ENCODE assay signal across 1 cellular context in the genomic region with DNA sequence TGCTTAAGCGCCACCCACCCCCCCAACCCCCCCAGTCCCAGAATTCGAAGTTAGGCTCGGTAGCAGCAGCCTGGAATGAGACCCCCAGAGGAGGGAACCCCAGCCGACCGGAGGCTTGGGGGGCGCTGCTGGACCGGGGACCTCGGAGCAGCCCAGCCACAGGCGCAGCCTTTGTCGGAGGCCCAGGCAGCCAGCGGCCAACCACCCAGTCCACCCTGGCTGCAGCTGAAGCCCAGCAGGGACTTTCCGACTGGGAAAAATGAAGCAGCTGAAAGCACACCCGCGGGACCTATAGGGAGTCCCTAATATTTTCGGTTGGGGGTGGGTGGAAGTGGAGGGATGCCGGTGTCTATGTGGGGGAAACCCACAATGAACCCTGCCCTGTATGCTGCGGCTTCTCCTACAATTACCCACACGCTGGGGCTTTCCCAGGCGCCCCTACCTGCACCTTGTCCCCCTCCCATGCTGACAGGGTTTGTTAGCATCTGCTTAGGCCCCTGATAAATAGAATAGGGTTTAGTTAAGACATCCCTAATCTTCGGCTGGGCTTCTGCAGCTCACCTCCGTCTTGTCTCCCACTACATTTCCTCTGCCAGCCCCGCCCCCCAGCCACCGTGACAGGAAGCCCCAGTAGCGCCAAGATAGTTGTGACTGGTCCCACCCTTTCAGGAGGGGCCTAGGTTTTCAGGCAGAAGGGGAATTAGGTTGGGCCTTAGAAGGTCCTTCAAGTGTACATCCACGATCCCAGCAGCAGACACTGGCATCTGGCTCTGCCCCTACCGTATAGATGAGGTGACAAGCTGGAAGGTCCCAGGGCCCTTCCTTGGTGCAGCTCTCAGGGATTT.
TF ChIP-seq lines count a peak whose summit lies in the region.

No MANE protein-coding gene starts in this region.

TF ChIP-seq in HEK293, 187 proteins besides CTCF, POLR2A, EP300 and RAD21 (continued from another document):
- TF ChIP-seq, protein P1, sequence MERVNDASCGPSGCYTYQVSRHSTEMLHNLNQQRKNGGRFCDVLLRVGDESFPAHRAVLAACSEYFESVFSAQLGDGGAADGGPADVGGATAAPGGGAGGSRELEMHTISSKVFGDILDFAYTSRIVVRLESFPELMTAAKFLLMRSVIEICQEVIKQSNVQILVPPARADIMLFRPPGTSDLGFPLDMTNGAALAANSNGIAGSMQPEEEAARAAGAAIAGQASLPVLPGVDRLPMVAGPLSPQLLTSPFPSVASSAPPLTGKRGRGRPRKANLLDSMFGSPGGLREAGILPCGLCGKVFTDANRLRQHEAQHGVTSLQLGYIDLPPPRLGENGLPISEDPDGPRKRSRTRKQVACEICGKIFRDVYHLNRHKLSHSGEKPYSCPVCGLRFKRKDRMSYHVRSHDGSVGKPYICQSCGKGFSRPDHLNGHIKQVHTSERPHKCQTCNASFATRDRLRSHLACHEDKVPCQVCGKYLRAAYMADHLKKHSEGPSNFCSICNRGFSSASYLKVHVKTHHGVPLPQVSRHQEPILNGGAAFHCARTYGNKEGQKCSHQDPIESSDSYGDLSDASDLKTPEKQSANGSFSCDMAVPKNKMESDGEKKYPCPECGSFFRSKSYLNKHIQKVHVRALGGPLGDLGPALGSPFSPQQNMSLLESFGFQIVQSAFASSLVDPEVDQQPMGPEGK (tag by site-specific recombination; IDR thresholded peaks at IDR 0.05), result peak; percentile 6; the same call in 1 of the 2 replicates
- TF ChIP-seq, protein P2, sequence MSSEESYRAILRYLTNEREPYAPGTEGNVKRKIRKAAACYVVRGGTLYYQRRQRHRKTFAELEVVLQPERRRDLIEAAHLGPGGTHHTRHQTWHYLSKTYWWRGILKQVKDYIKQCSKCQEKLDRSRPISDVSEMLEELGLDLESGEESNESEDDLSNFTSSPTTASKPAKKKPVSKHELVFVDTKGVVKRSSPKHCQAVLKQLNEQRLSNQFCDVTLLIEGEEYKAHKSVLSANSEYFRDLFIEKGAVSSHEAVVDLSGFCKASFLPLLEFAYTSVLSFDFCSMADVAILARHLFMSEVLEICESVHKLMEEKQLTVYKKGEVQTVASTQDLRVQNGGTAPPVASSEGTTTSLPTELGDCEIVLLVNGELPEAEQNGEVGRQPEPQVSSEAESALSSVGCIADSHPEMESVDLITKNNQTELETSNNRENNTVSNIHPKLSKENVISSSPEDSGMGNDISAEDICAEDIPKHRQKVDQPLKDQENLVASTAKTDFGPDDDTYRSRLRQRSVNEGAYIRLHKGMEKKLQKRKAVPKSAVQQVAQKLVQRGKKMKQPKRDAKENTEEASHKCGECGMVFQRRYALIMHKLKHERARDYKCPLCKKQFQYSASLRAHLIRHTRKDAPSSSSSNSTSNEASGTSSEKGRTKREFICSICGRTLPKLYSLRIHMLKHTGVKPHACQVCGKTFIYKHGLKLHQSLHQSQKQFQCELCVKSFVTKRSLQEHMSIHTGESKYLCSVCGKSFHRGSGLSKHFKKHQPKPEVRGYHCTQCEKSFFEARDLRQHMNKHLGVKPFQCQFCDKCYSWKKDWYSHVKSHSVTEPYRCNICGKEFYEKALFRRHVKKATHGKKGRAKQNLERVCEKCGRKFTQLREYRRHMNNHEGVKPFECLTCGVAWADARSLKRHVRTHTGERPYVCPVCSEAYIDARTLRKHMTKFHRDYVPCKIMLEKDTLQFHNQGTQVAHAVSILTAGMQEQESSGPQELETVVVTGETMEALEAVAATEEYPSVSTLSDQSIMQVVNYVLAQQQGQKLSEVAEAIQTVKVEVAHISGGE (tag by site-specific recombination; conservative IDR thresholded peaks at IDR 0.05; ENCODE audit: low read depth), result peak; percentile 25; the same call in 1 of the 2 replicates
- TF ChIP-seq MEIS1 (CRISPR knock-in tag; IDR thresholded peaks at IDR 0.05; ENCODE audit: borderline replicate concordance), result no peak
- peak; percentile 79 for TF ChIP-seq SP2 (tag by site-specific recombination; IDR thresholded peaks at IDR 0.05)
- TF ChIP-seq ZNF274 (IDR thresholded peaks at IDR 0.05; ENCODE audit: low read length), result no peak
- TF ChIP-seq ZNF274 (tag by site-specific recombination; IDR thresholded peaks at IDR 0.05; ENCODE audit: borderline replicate concordance), result no peak
- TF ChIP-seq KLF8 (tag by site-specific recombination; IDR thresholded peaks at IDR 0.05), result 0 out of 2 replicates have a peak, but pooled peaks have one; percentile 10
- TF ChIP-seq, protein P3, sequence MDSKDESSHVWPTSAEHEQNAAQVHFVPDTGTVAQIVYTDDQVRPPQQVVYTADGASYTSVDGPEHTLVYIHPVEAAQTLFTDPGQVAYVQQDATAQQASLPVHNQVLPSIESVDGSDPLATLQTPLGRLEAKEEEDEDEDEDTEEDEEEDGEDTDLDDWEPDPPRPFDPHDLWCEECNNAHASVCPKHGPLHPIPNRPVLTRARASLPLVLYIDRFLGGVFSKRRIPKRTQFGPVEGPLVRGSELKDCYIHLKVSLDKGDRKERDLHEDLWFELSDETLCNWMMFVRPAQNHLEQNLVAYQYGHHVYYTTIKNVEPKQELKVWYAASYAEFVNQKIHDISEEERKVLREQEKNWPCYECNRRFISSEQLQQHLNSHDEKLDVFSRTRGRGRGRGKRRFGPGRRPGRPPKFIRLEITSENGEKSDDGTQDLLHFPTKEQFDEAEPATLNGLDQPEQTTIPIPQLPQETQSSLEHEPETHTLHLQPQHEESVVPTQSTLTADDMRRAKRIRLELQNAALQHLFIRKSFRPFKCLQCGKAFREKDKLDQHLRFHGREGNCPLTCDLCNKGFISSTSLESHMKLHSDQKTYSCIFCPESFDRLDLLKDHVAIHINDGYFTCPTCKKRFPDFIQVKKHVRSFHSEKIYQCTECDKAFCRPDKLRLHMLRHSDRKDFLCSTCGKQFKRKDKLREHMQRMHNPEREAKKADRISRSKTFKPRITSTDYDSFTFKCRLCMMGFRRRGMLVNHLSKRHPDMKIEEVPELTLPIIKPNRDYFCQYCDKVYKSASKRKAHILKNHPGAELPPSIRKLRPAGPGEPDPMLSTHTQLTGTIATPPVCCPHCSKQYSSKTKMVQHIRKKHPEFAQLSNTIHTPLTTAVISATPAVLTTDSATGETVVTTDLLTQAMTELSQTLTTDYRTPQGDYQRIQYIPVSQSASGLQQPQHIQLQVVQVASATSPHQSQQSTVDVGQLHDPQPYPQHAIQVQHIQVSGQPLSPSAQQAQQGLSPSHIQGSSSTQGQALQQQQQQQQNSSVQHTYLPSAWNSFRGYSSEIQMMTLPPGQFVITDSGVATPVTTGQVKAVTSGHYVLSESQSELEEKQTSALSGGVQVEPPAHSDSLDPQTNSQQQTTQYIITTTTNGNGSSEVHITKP (tag by site-specific recombination; IDR thresholded peaks at IDR 0.05), result peak; percentile 91
- TF ChIP-seq ZNF626 (tag by site-specific recombination; IDR thresholded peaks at IDR 0.05), result no peak
- no peak for TF ChIP-seq ZNF830 (tag by site-specific recombination; IDR thresholded peaks at IDR 0.05; ENCODE audit: low read depth)
- peak; percentile 38; the same call in 1 of the 2 replicates for TF ChIP-seq KLF1 (tag by site-specific recombination; IDR thresholded peaks at IDR 0.05)
- TF ChIP-seq ZNF211 (tag by site-specific recombination; IDR thresholded peaks at IDR 0.05; ENCODE audit: low read depth), result no peak
- no peak for TF ChIP-seq ZNF596 (tag by site-specific recombination; IDR thresholded peaks at IDR 0.05)
- peak; percentile 89 for TF ChIP-seq OSR2 (tag by site-specific recombination; IDR thresholded peaks at IDR 0.05)
- TF ChIP-seq ZNF335 (tag by site-specific recombination; conservative IDR thresholded peaks at IDR 0.05), result peak; percentile 74
- peak; percentile 57; the same call in 1 of the 2 replicates for TF ChIP-seq ZSCAN30 (tag by site-specific recombination; IDR thresholded peaks at IDR 0.05)
- TF ChIP-seq ZNF174 (tag by site-specific recombination; IDR thresholded peaks at IDR 0.05), result no peak
- TF ChIP-seq, protein P4, sequence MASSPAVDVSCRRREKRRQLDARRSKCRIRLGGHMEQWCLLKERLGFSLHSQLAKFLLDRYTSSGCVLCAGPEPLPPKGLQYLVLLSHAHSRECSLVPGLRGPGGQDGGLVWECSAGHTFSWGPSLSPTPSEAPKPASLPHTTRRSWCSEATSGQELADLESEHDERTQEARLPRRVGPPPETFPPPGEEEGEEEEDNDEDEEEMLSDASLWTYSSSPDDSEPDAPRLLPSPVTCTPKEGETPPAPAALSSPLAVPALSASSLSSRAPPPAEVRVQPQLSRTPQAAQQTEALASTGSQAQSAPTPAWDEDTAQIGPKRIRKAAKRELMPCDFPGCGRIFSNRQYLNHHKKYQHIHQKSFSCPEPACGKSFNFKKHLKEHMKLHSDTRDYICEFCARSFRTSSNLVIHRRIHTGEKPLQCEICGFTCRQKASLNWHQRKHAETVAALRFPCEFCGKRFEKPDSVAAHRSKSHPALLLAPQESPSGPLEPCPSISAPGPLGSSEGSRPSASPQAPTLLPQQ (tag by site-specific recombination; IDR thresholded peaks at IDR 0.05), result peak; percentile 61
- TF ChIP-seq ZNF423 (tag by site-specific recombination; IDR thresholded peaks at IDR 0.05), result 0 out of 2 replicates have a peak, but pooled peaks have one; percentile 17
- TF ChIP-seq ZNF660 (tag by site-specific recombination; IDR thresholded peaks at IDR 0.05), result no peak
- TF ChIP-seq, protein P5, sequence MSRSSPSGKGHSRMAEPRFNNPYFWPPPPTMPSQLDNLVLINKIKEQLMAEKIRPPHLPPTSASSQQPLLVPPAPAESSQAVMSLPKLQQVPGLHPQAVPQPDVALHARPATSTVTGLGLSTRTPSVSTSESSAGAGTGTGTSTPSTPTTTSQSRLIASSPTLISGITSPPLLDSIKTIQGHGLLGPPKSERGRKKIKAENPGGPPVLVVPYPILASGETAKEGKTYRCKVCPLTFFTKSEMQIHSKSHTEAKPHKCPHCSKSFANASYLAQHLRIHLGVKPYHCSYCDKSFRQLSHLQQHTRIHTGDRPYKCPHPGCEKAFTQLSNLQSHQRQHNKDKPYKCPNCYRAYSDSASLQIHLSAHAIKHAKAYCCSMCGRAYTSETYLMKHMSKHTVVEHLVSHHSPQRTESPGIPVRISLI (tag by site-specific recombination; IDR thresholded peaks at IDR 0.05), result no peak
